Comparison of ENCODE assay signal across 7 cellular contexts in genomic region chr18:76524900-76525698, GRCh38. TPM values are rescaled to one million over a fixed set of nuclear protein-coding genes. Genes with fewer than 3 reads are reported as not detected.
DNase-seq lines count a peak whose midpoint lies in the region; ATAC-seq lines count a peak whose summit lies in the region.

No MANE protein-coding gene starts in this region.

- H3K4me3 ChIP-seq in duodenal mucosa (ENCODE audit: low read depth in 1 of 2, low read length in 2 of 2): peak overlapping the region; percentile 45 to 68
- H3K4me3 ChIP-seq in mesodermal cell (ENCODE audit: extremely low read depth, insufficient read depth, low read length, poor library complexity, severe bottlenecking): peak overlapping the region; percentile 24

- peaks cover 6 to 8% of the 10 kb centered on the region in 2 donors for H3K4me1 ChIP-seq in duodenal mucosa (ENCODE audit: control insufficient read depth in 1 of 2, insufficient read depth in 2 of 2, low read length in 2 of 2)
- peaks cover 8% of the 10 kb centered on the region for H3K4me1 ChIP-seq in mesodermal cell (ENCODE audit: control insufficient read depth, insufficient read depth, low read length, poor library complexity, severe bottlenecking)

- peaks cover 4 to 6% of the 10 kb centered on the region in 2 donors for H3K27me3 ChIP-seq in duodenal mucosa (ENCODE audit: control insufficient read depth in 1 of 2, insufficient read depth in 2 of 2, low read length in 2 of 2)

- WGBS in mesodermal cell (ENCODE audit: insufficient coverage in 2 of 2), 2 experiments: 53 to 65% methylated on average over 13 to 17 of the region's 20 CpGs

- ATAC-seq in HG02759 (IDR thresholded peaks at IDR 0.05; ENCODE audit: unreplicated experiment) (peak; percentile 47), HG02884 (IDR thresholded peaks at IDR 0.05; ENCODE audit: unreplicated experiment) (no peak)

- peak; percentile 59 for DNase-seq in NCI-H526 treated with DMSO at 0.1 percent for 48 hours (lab: John Stamatoyannopoulos, UW)
- DNase-seq in effector CD4-positive, alpha-beta T cell: no peak
- DNase-seq in KG1 (lab: John Stamatoyannopoulos, UW): no peak

- H3K9ac ChIP-seq in duodenal mucosa (ENCODE audit: low read depth in 1 of 2, low read length in 2 of 2): peak overlapping the region in 1 of 2 donors; percentile 63

- H3K36me3 ChIP-seq in duodenal mucosa (ENCODE audit: control insufficient read depth in 1 of 2, insufficient read depth in 2 of 2, low read length in 2 of 2) (no peaks in the 10 kb centered on the region), mesodermal cell (ENCODE audit: control insufficient read depth, insufficient read depth, low read length) (no peaks in the 10 kb centered on the region)

- H3K9me3 ChIP-seq in duodenal mucosa (ENCODE audit: control insufficient read depth in 1 of 2, low read length in 2 of 2): no peaks in the 10 kb centered on the region
- no peaks in the 10 kb centered on the region for H3K9me3 ChIP-seq in mesodermal cell (ENCODE audit: control insufficient read depth, low read length)

- H3K27ac ChIP-seq in duodenal mucosa (ENCODE audit: low read depth, low read length) (no peak overlapping the region), mesodermal cell (ENCODE audit: low read depth, low read length, severe bottlenecking) (peak overlapping the region; percentile 88)

RNA-seq across cellular contexts. Expression of gene ZNF516, which starts 30.1 kb away (rescaled TPM):
- 56.5 TPM for polyA plus RNA-seq in mesodermal cell (2013, experiment 1 of 2)
- 65.2 TPM for polyA plus RNA-seq in mesodermal cell (2013, experiment 2 of 2)
